9 cellular contexts compared by ENCODE assay signal in the genomic region with DNA sequence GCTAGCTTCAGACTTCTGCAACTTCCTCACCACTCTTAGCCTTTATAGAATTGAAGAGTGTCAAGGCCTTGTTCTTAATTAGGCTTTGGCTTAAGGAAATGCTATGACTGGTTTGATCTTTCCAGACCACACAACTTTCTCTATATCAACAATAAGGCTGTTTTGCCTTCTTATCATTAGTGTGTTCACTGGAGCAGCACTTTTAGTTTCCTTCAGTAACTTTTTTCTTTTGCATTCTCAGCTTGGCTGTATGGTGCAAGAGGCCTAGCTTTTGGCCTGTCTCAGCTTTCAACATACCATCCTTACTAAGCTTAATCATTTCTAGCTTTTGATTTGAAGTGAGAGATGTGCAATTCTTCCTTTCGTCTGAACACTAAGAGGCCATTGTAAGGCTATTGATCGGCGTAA. TPM values are rescaled to one million over a fixed set of nuclear protein-coding genes. Genes with fewer than 3 reads are reported as not detected.
DNase-seq lines count a peak whose midpoint lies in the region; ATAC-seq and TF ChIP-seq lines count a peak whose summit lies in the region.
"Had no signal": no experiment of that assay in that cellular context is flagged by ENCODE, and none has a peak within 500 bp of the region (broad histone marks: within the 10 kb centered on the region; RNA-seq: fewer than 3 reads in every experiment).

No MANE protein-coding gene starts in this region.

- H3K9me3 Mint-ChIP-seq in memory B cell = no peaks in the 10 kb centered on the region

- no peaks in the 10 kb centered on the region for H3K27me3 Mint-ChIP-seq in memory B cell

- DNase-seq in memory B cell (ENCODE audit: low spot score in 2 of 2) = no peak
- DNase-seq in stimulated activated naive CD4-positive, alpha-beta T cell treated with Interleukin-2 at 50 U/mL for 16 hours (lab: John Stamatoyannopoulos, UW) = no peak
- DNase-seq in DMS79 treated with DMSO at 0.1 percent for 48 hours (lab: John Stamatoyannopoulos, UW) = no peak
- DNase-seq in uterus = no peak
- DNase-seq in SJCRH30 = no peak
- DNase-seq: NCI-H526 treated with DMSO at 0.1 percent for 48 hours had no signal

- intact Hi-C loops in uterus (cut with DNase I; ENCODE audit: low total_unique reads) = no loop called here

- peaks cover 24% of the 10 kb centered on the region for H3K36me3 Mint-ChIP-seq in memory B cell

- H3K27ac ChIP-seq in uterus (no peak overlapping the region), SJCRH30 (no peak overlapping the region)

- H3K27ac Mint-ChIP-seq in memory B cell = peak overlapping the region; percentile 84

- H3K36me3 ChIP-seq in uterus (no peaks in the 10 kb centered on the region), SJCRH30 (no peaks in the 10 kb centered on the region)

- no peak for TF ChIP-seq POLR2A in uterus (IDR thresholded peaks at IDR 0.05)

- peak overlapping the region; percentile 18 for H3K4me3 Mint-ChIP-seq in memory B cell

- H3K4me1 ChIP-seq in uterus (no peaks in the 10 kb centered on the region), SJCRH30 (no peaks in the 10 kb centered on the region)

- peaks cover 54% of the 10 kb centered on the region for H3K4me1 Mint-ChIP-seq in memory B cell

- no peaks in the 10 kb centered on the region for H3K9me3 ChIP-seq in uterus
- H3K9me3 ChIP-seq in SJCRH30 (replicated peaks) = no peaks in the 10 kb centered on the region

- peak; percentile 85 for ATAC-seq in GM18858 (IDR thresholded peaks at IDR 0.05; ENCODE audit: unreplicated experiment)
- peak; percentile 71 for ATAC-seq in GM21717 (IDR thresholded peaks at IDR 0.05; ENCODE audit: unreplicated experiment)
- peak; percentile 70 for ATAC-seq in HG03558 (IDR thresholded peaks at IDR 0.05; ENCODE audit: extremely low read depth, unreplicated experiment)
- peak; percentile 61 for ATAC-seq in memory B cell (ENCODE audit: low read depth)

- H3K4me3 ChIP-seq in uterus = no peak overlapping the region
- no peak overlapping the region for H3K4me3 ChIP-seq in SJCRH30

- TF ChIP-seq CTCF in uterus (IDR thresholded peaks at IDR 0.05) = no peak

- H3K27me3 ChIP-seq in uterus = no peaks in the 10 kb centered on the region
- H3K27me3 ChIP-seq in SJCRH30 = no peaks in the 10 kb centered on the region

RNA-seq across cellular contexts. Expression of gene PRKACB, which starts 8.6 kb away (rescaled TPM):
- total RNA-seq in uterus = 10 to 100 TPM; 13.3 to 75.1 (median 34.2) TPM
- 29.1 and 31.0 TPM in 2 replicates for total RNA-seq in SJCRH30 (2014; rRNA removed; shearing (Covaris generic))
